In genomic region chr3:106425021-106425420, GRCh38 we compare ENCODE assay signal across 16 cellular contexts.
DNase-seq lines count a peak whose midpoint lies in the region; ATAC-seq and TF ChIP-seq lines count a peak whose summit lies in the region.
"Had no signal": no experiment of that assay in that cellular context is flagged by ENCODE, and none has a peak within 500 bp of the region (broad histone marks: within the 10 kb centered on the region; RNA-seq: fewer than 3 reads in every experiment).

No MANE protein-coding gene starts in this region.

- no peaks in the 10 kb centered on the region for H3K27me3 Mint-ChIP-seq in activated T-helper 1 cell treated with anti-CD3 and anti-CD28 coated beads, Interleukin-12 subunit alpha, Interleukin-12 subunit beta, Interleukin-2, Interleukin-4 antibody, amounts not matched to agents 30 ng/mL and 10 ng/mL and 1 ng/mL, durations not matched to agents 14 hours and 24 hours and 36 hours (ENCODE audit: insufficient read depth)
- peaks cover 0 to 2% (median 0%) of the 10 kb centered on the region in 5 donors for H3K27me3 Mint-ChIP-seq in naive thymus-derived CD8-positive, alpha-beta T cell

- intact Hi-C loops in activated T-helper 1 cell treated with anti-CD3 and anti-CD28 coated beads, Interleukin-12 subunit alpha, Interleukin-12 subunit beta, Interleukin-2, Interleukin-4 antibody, amounts not matched to agents 30 ng/mL and 10 ng/mL and 1 ng/mL, durations not matched to agents 14 hours and 24 hours and 36 hours (cut with micrococcal nuclease), result loop anchor here (5.0 to 10.0 kb wide), 4 partner anchors 210 to 1870 kb away; partner anchors contain the start of gene HHLA2
- intact Hi-C loops in gastrocnemius medialis (cut with DNase I; ENCODE audit: low total_unique reads), result no loop called here

- H3K4me3 Mint-ChIP-seq in activated T-helper 1 cell treated with anti-CD3 and anti-CD28 coated beads, Interleukin-12 subunit alpha, Interleukin-12 subunit beta, Interleukin-2, Interleukin-4 antibody, amounts not matched to agents 30 ng/mL and 10 ng/mL and 1 ng/mL, durations not matched to agents 14 hours and 24 hours and 36 hours, result no peak overlapping the region
- no peak overlapping the region for H3K4me3 Mint-ChIP-seq in naive thymus-derived CD8-positive, alpha-beta T cell
- H3K4me3 Mint-ChIP-seq: endodermal cell had no signal

- no peak for ATAC-seq in DND-41 (ENCODE audit: insufficient read depth, low read depth)
- no peak for ATAC-seq in gastrocnemius medialis
- ATAC-seq in naive thymus-derived CD8-positive, alpha-beta T cell, result no peak
- ATAC-seq in GM19351 (IDR thresholded peaks at IDR 0.05; ENCODE audit: unreplicated experiment), result no peak

- WGBS in suprapubic skin, result 20% methylated on average over 2 of the region's 2 CpGs

- H3K27me3 ChIP-seq in AG04450 (ENCODE audit: control insufficient read depth, insufficient read depth, low read length) (no peaks in the 10 kb centered on the region), DND-41 (ENCODE audit: insufficient read depth, low read length, poor library complexity) (no peaks in the 10 kb centered on the region), gastrocnemius medialis (no peaks in the 10 kb centered on the region), suprapubic skin (no peaks in the 10 kb centered on the region)

- no peak overlapping the region for H3K4me2 ChIP-seq in DND-41 (ENCODE audit: insufficient read depth, low read length)

- H3K36me3 ChIP-seq in DND-41 (ENCODE audit: insufficient read depth, low read length) (no peaks in the 10 kb centered on the region), gastrocnemius medialis (no peaks in the 10 kb centered on the region), suprapubic skin (no peaks in the 10 kb centered on the region)

- H3K9ac ChIP-seq in DND-41 (ENCODE audit: low read depth, low read length), result no peak overlapping the region

- in situ Hi-C loops in gastrocnemius medialis (cut with MboI; ENCODE audit: low sequenced_read_pairs in 4 of 4), result no loop called here

- H3K27ac ChIP-seq in AG04450 (ENCODE audit: low read depth, low read length) (no peak overlapping the region), DND-41 (ENCODE audit: low read length) (no peak overlapping the region), gastrocnemius medialis (no peak overlapping the region), suprapubic skin (no peak overlapping the region)

- no peaks in the 10 kb centered on the region for H3K79me2 ChIP-seq in DND-41 (ENCODE audit: insufficient read depth, low read length)

- H3K9me3 Mint-ChIP-seq in activated T-helper 1 cell treated with anti-CD3 and anti-CD28 coated beads, Interleukin-12 subunit alpha, Interleukin-12 subunit beta, Interleukin-2, Interleukin-4 antibody, amounts not matched to agents 30 ng/mL and 10 ng/mL and 1 ng/mL, durations not matched to agents 14 hours and 24 hours and 36 hours, result peaks cover 32% of the 10 kb centered on the region
- peaks cover 0 to 11% (median 0%) of the 10 kb centered on the region in 9 donors for H3K9me3 Mint-ChIP-seq in naive thymus-derived CD8-positive, alpha-beta T cell
- H3K9me3 Mint-ChIP-seq: endodermal cell had no signal

- H3K27ac Mint-ChIP-seq in activated T-helper 1 cell treated with anti-CD3 and anti-CD28 coated beads, Interleukin-12 subunit alpha, Interleukin-12 subunit beta, Interleukin-2, Interleukin-4 antibody, amounts not matched to agents 30 ng/mL and 10 ng/mL and 1 ng/mL, durations not matched to agents 14 hours and 24 hours and 36 hours, result peak overlapping the region; percentile 90
- H3K27ac Mint-ChIP-seq in naive thymus-derived CD8-positive, alpha-beta T cell, result peak overlapping the region in 1 of 10 donors; percentile 28
- H3K27ac Mint-ChIP-seq: endodermal cell had no signal

- peaks cover 29% of the 10 kb centered on the region for H3K36me3 Mint-ChIP-seq in activated T-helper 1 cell treated with anti-CD3 and anti-CD28 coated beads, Interleukin-12 subunit alpha, Interleukin-12 subunit beta, Interleukin-2, Interleukin-4 antibody, amounts not matched to agents 30 ng/mL and 10 ng/mL and 1 ng/mL, durations not matched to agents 14 hours and 24 hours and 36 hours (ENCODE audit: low read depth)
- no peaks in the 10 kb centered on the region for H3K36me3 Mint-ChIP-seq in naive thymus-derived CD8-positive, alpha-beta T cell

- no peak overlapping the region for H3K4me3 ChIP-seq in AG04450 (ENCODE audit: low read depth, low read length)
- H3K4me3 ChIP-seq in DND-41 (ENCODE audit: low read depth in 1 of 2, low read length in 2 of 2), result no peak overlapping the region
- no peak overlapping the region for H3K4me3 ChIP-seq in foreskin fibroblast (ENCODE audit: low read depth in 1 of 2, low read length in 2 of 2)
- H3K4me3 ChIP-seq in gastrocnemius medialis, result no peak overlapping the region
- no peak overlapping the region for H3K4me3 ChIP-seq in suprapubic skin
- H3K4me3 ChIP-seq: skin epidermis had no signal

- TF ChIP-seq CTCF in AG04450 (IDR thresholded peaks at IDR 0.05; ENCODE audit: low read depth, low read length) (no peak), DND-41 (IDR thresholded peaks at IDR 0.05; ENCODE audit: borderline replicate concordance, extremely low read depth, low read length, poor library complexity, severe bottlenecking) (no peak), foreskin fibroblast (IDR thresholded peaks at IDR 0.05; ENCODE audit: low read depth, low read length) (no peak), gastrocnemius medialis (IDR thresholded peaks at IDR 0.05 in 4 of 5, conservative IDR thresholded peaks at IDR 0.05 in 1 of 5) (no peak), suprapubic skin (IDR thresholded peaks at IDR 0.05) (no peak)

- H3K4me1 ChIP-seq in DND-41 (ENCODE audit: insufficient read depth, low read length), result peaks cover 7% of the 10 kb centered on the region
- H3K4me1 ChIP-seq in gastrocnemius medialis, result no peaks in the 10 kb centered on the region
- H3K4me1 ChIP-seq in suprapubic skin, result peaks cover 12% of the 10 kb centered on the region

- H4K20me1 ChIP-seq in DND-41 (ENCODE audit: insufficient read depth, low read length), result no peaks in the 10 kb centered on the region

- peak overlapping the region; percentile 47; the same call in 1 of the 2 replicates for H2AFZ ChIP-seq in DND-41 (ENCODE audit: low read depth, low read length)

- POLR2A ChIA-PET in AG04450 (lab: Yijun Ruan, JAX), result no interaction called here
- POLR2A ChIA-PET in naive thymus-derived CD8-positive, alpha-beta T cell (lab: Charles Lee), result no interaction called here

- peak; percentile 62 for DNase-seq in AG04450 (ENCODE audit: low read depth, low spot score)
- no peak for DNase-seq in DND-41
- DNase-seq in activated T-helper 1 cell treated with anti-CD3 and anti-CD28 coated beads, Interleukin-12 subunit alpha, Interleukin-12 subunit beta, Interleukin-2, Interleukin-4 antibody, amounts not matched to agents 30 ng/mL and 10 ng/mL and 1 ng/mL, durations not matched to agents 14 hours and 24 hours and 36 hours (ENCODE audit: low spot score), result no peak
- DNase-seq in foreskin fibroblast, result peak; percentile 32 to 61
- DNase-seq in gastrocnemius medialis, result no peak
- no peak for DNase-seq in naive thymus-derived CD8-positive, alpha-beta T cell
- DNase-seq in suprapubic skin (ENCODE audit: low spot score in 2 of 2), result no peak
- DNase-seq: activated CD4-positive, CD25-positive, alpha-beta regulatory T cell treated with anti-CD3 and anti-CD28 coated beads, Interleukin-2, amount 50 U/mL, for 72 hours; amniotic stem cell; Calu3; endodermal cell; Kasumi-1; NCI-H446; SHP77 had no signal

- CTCF ChIA-PET in AG04450 (lab: Charles Lee), result no interaction called here

- H3K9me3 ChIP-seq in AG04450 (ENCODE audit: control insufficient read depth, insufficient read depth, low read length), result no peaks in the 10 kb centered on the region; the same call in 1 of the 2 replicates
- no peaks in the 10 kb centered on the region for H3K9me3 ChIP-seq in DND-41 (ENCODE audit: insufficient read depth, low read length, severe bottlenecking)
- H3K9me3 ChIP-seq in gastrocnemius medialis, result no peaks in the 10 kb centered on the region
- H3K9me3 ChIP-seq in suprapubic skin, result no peaks in the 10 kb centered on the region

- TF ChIP-seq POLR2A in gastrocnemius medialis (IDR thresholded peaks at IDR 0.05) (no peak), suprapubic skin (IDR thresholded peaks at IDR 0.05) (no peak)

- no peak for TF ChIP-seq EP300 in suprapubic skin (IDR thresholded peaks at IDR 0.05)

- peaks cover 62% of the 10 kb centered on the region for H3K4me1 Mint-ChIP-seq in activated T-helper 1 cell treated with anti-CD3 and anti-CD28 coated beads, Interleukin-12 subunit alpha, Interleukin-12 subunit beta, Interleukin-2, Interleukin-4 antibody, amounts not matched to agents 30 ng/mL and 10 ng/mL and 1 ng/mL, durations not matched to agents 14 hours and 24 hours and 36 hours (ENCODE audit: low read depth)
- H3K4me1 Mint-ChIP-seq in naive thymus-derived CD8-positive, alpha-beta T cell, result peaks cover 0 to 32% (median 0%) of the 10 kb centered on the region in 4 donors

Comparison
In these comparisons a context has a peak if more than half of its experiments do, and no peak if none do; other contexts are left out.
1. DNase-seq: peak in AG04450 (single experiment) and foreskin fibroblast (2 of 2); none in DND-41 (single experiment), activated T-helper 1 cell treated with anti-CD3 and anti-CD28 coated beads, Interleukin-12 subunit alpha, Interleukin-12 subunit beta, Interleukin-2, Interleukin-4 antibody, amounts not matched to agents 30 ng/mL and 10 ng/mL and 1 ng/mL, durations not matched to agents 14 hours and 24 hours and 36 hours (single experiment), gastrocnemius medialis (0 of 2), naive thymus-derived CD8-positive, alpha-beta T cell (0 of 10) and suprapubic skin (0 of 2).